ENCODE assay signal across 14 cellular contexts in the genomic region with DNA sequence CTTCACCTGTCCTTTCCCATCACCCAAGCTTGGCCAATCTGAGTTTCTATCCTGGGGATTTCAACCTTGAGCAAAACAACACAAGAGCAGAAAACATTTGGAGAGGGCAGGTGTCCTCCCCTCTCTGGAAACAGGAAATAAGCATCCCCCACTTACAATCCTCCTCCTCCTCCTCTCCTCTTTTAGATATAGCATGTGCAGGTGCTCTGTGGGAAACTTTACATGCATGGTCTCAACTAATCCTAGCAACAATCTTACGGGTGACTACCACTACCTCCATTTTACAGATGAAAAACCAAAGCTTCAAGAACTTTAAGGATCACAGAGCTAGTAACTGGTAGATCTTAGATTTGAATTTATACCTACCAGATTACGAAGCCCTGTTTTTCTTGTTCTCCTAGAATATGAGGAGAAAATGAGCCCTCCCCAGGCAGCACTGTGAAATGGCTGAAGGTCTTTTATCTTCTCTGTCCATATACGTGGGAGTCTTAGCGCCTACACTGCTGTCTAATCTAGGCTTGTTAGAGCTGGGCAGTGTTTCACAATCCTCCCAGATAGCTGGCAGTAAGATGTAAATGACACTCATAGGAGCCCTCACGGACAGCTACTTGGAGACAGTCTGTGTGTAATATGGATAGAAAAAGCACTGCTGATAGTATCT.
DNase-seq lines count a peak whose midpoint lies in the region; ATAC-seq, FAIRE-seq and TF ChIP-seq lines count a peak whose summit lies in the region.
"Had no signal": no experiment of that assay in that cellular context is flagged by ENCODE, and none has a peak within 500 bp of the region (broad histone marks: within the 10 kb centered on the region; RNA-seq: fewer than 3 reads in every experiment).

No MANE protein-coding gene starts in this region.

- SMC1A ChIA-PET in GM12878 (lab: Charles Lee; ENCODE audit: uncharacterized antibody, unreplicated experiment), result interaction anchor here (1.0 kb wide), 2 partner anchors 14 to 103 kb away, joined by 3 read pairs; no protein-coding TSS in a partner anchor

- H3K36me3 ChIP-seq in DND-41 (ENCODE audit: insufficient read depth, low read length) (no peaks in the 10 kb centered on the region), GM12878 (ENCODE audit: control insufficient read depth in 2 of 2, insufficient read depth in 2 of 2, low read length in 1 of 2) (peaks cover 0 to 3% of the 10 kb centered on the region in 2 experiments; a peak in 3 of 4 replicates), lower lobe of right lung (no peaks in the 10 kb centered on the region), tibial artery (no peaks in the 10 kb centered on the region)

- no TSS peak for BruUV-seq in GM12878 (replicated peaks; lab: Mats Ljungman, UMichigan)

- 64% methylated on average over 5 of the region's 5 CpGs for WGBS in GM12878 (ENCODE audit: insufficient coverage, insufficient replicate concordance, low lambda C conversion rate, missing lambda C conversion rate)

- peaks cover 3% of the 10 kb centered on the region for H3K27me3 ChIP-seq in DND-41 (ENCODE audit: insufficient read depth, low read length, poor library complexity)
- no peaks in the 10 kb centered on the region for H3K27me3 ChIP-seq in GM12878 (replicated peaks in 1 of 2; ENCODE audit: control insufficient read depth in 2 of 2, insufficient read depth in 2 of 2, low read length in 1 of 2)
- no peaks in the 10 kb centered on the region for H3K27me3 ChIP-seq in lower lobe of right lung (ENCODE audit: low read depth)
- H3K27me3 ChIP-seq in tibial artery, result no peaks in the 10 kb centered on the region
- H3K27me3 ChIP-seq: body of pancreas had no signal

- intact Hi-C loops in GM12878 (cut with micrococcal nuclease; ENCODE audit: unreplicated experiment) (loop anchor here (10.0 kb wide), 1 partner anchor 599 kb away; no protein-coding TSS in a partner anchor), lower lobe of right lung (cut with DNase I) (no loop called here), tibial artery (cut with DNase I; ENCODE audit: low total_unique reads) (no loop called here)

- peak; percentile 47 for DNase-seq in DND-41
- peak; percentile 25 for DNase-seq in NAMALWA (ENCODE audit: low spot score)
- no peak for DNase-seq in GM12878 (ENCODE audit: low read depth, low spot score)
- no peak for DNase-seq in lower lobe of right lung
- DNase-seq in tibial artery, result no peak
- DNase-seq in activated naive CD4-positive, alpha-beta T cell treated with Interleukin-2 at 50 U/mL for 16 hours, result no peak
- DNase-seq in A172 (ENCODE audit: low spot score), result no peak
- DNase-seq: body of pancreas; CD4-positive, CD25-positive, alpha-beta regulatory T cell; hypothalamus; NCI-H2227 treated with DMSO at 0.1 percent for 48 hours; SHP77 treated with DMSO at 0.1 percent for 48 hours had no signal

- H3K9ac ChIP-seq in DND-41 (ENCODE audit: low read depth, low read length) (peak overlapping the region; percentile 32), GM12878 (ENCODE audit: control insufficient read depth, insufficient read depth, low read length) (no peak overlapping the region)
- H3K9ac ChIP-seq: parathyroid adenoma had no signal

- H4K20me1 ChIP-seq in DND-41 (ENCODE audit: insufficient read depth, low read length), result no peaks in the 10 kb centered on the region
- no peaks in the 10 kb centered on the region for H4K20me1 ChIP-seq in GM12878 (ENCODE audit: control insufficient read depth, insufficient read depth)

- H3K4me1 ChIP-seq in DND-41 (ENCODE audit: insufficient read depth, low read length) (peaks cover 68% of the 10 kb centered on the region), GM12878 (ENCODE audit: control insufficient read depth, insufficient read depth, low read length) (peaks cover 34% of the 10 kb centered on the region), lower lobe of right lung (peaks cover 18% of the 10 kb centered on the region), tibial artery (no peaks in the 10 kb centered on the region)
- H3K4me1 ChIP-seq: body of pancreas, parathyroid adenoma had no signal

- H3K4me2 ChIP-seq in DND-41 (ENCODE audit: insufficient read depth, low read length) (peak overlapping the region; percentile 14; the same call in 1 of the 2 replicates), GM12878 (ENCODE audit: control insufficient read depth, insufficient read depth) (no peak overlapping the region; the same call in 1 of the 2 replicates)

- H2AFZ ChIP-seq in DND-41 (ENCODE audit: low read depth, low read length), result 0 out of 2 replicates have a peak overlapping the region, but pooled peaks have one; percentile 14
- H2AFZ ChIP-seq in GM12878 (ENCODE audit: control insufficient read depth, low read depth, low read length), result no peak overlapping the region
- H2AFZ ChIP-seq: parathyroid adenoma had no signal

- H3K9me3 ChIP-seq in DND-41 (ENCODE audit: insufficient read depth, low read length, severe bottlenecking) (no peaks in the 10 kb centered on the region), GM12878 (replicated peaks; ENCODE audit: control insufficient read depth, insufficient read depth, low read length) (no peaks in the 10 kb centered on the region), lower lobe of right lung (no peaks in the 10 kb centered on the region), tibial artery (no peaks in the 10 kb centered on the region)
- H3K9me3 ChIP-seq: body of pancreas had no signal

- H3K4me3 ChIP-seq in DND-41 (ENCODE audit: low read depth in 1 of 2, low read length in 2 of 2) (no peak overlapping the region), GM12878 (no peak overlapping the region), lower lobe of right lung (no peak overlapping the region), tibial artery (no peak overlapping the region)
- H3K4me3 ChIP-seq: body of pancreas had no signal

- no peak for TF ChIP-seq RAD21 in GM12878 (IDR thresholded peaks at IDR 0.05; ENCODE audit: insufficient read depth, low read depth, low read length)

- FAIRE-seq in GM12878 (lab: Jason Lieb, UNC), result no peak

- RAD21 ChIA-PET in GM12878 (lab: Charles Lee; ENCODE audit: unreplicated experiment), result interaction anchor here (0.8 kb wide), 1 partner anchor 15 kb away, joined by 3 read pairs; no protein-coding TSS in a partner anchor

- no peaks in the 10 kb centered on the region for H3K79me2 ChIP-seq in DND-41 (ENCODE audit: insufficient read depth, low read length)
- no peaks in the 10 kb centered on the region for H3K79me2 ChIP-seq in GM12878 (ENCODE audit: control insufficient read depth, insufficient read depth, low read length)
- H3K79me2 ChIP-seq: parathyroid adenoma had no signal

- ATAC-seq in DND-41 (ENCODE audit: insufficient read depth, low read depth), result peak; percentile 68
- ATAC-seq in GM12878, result no peak
- peak; percentile 24 to 39 for ATAC-seq in lower lobe of right lung
- no peak for ATAC-seq in GM21723 (IDR thresholded peaks at IDR 0.05; ENCODE audit: unreplicated experiment)
- ATAC-seq: body of pancreas had no signal

- in situ Hi-C loops in GM12878 (cut with MboI), result no loop called here

- TF ChIP-seq EP300 in GM12878 (IDR thresholded peaks at IDR 0.05; ENCODE audit: borderline replicate concordance in 1 of 2, control insufficient read depth in 1 of 2, low read depth in 2 of 2, low read length in 2 of 2), result no peak

- POLR2A ChIA-PET in GM12878 (lab: Charles Lee), result no interaction called here

- CTCF ChIA-PET in GM12878 (lab: Yijun Ruan, JAX), result no interaction called here

- no peak for TF ChIP-seq CTCF in DND-41 (IDR thresholded peaks at IDR 0.05; ENCODE audit: borderline replicate concordance, extremely low read depth, low read length, poor library complexity, severe bottlenecking)
- TF ChIP-seq CTCF in GM12878 (IDR thresholded peaks at IDR 0.05 in 2 of 3, conservative IDR thresholded peaks at IDR 0.05 in 1 of 3; ENCODE audit: control insufficient read depth in 2 of 3, extremely low read depth in 1 of 3, insufficient read depth in 1 of 3, low read depth in 3 of 3, low read length in 3 of 3), result no peak
- TF ChIP-seq CTCF in lower lobe of right lung (IDR thresholded peaks at IDR 0.05), result no peak
- TF ChIP-seq CTCF in tibial artery (IDR thresholded peaks at IDR 0.05), result no peak

- TF ChIP-seq POLR2A in GM12878 (IDR thresholded peaks at IDR 0.05; ENCODE audit: low read depth, low read length), result no peak

- H3K27ac ChIP-seq in DND-41 (ENCODE audit: low read length) (peak overlapping the region; percentile 86), GM12878 (ENCODE audit: control insufficient read depth, insufficient read depth) (no peak overlapping the region), lower lobe of right lung (no peak overlapping the region), tibial artery (no peak overlapping the region)
- H3K27ac ChIP-seq: body of pancreas, parathyroid adenoma had no signal

TF ChIP-seq in GM12878, 131 proteins besides CTCF, POLR2A, EP300 and RAD21 (continues in another document):
- TF ChIP-seq, protein P1, sequence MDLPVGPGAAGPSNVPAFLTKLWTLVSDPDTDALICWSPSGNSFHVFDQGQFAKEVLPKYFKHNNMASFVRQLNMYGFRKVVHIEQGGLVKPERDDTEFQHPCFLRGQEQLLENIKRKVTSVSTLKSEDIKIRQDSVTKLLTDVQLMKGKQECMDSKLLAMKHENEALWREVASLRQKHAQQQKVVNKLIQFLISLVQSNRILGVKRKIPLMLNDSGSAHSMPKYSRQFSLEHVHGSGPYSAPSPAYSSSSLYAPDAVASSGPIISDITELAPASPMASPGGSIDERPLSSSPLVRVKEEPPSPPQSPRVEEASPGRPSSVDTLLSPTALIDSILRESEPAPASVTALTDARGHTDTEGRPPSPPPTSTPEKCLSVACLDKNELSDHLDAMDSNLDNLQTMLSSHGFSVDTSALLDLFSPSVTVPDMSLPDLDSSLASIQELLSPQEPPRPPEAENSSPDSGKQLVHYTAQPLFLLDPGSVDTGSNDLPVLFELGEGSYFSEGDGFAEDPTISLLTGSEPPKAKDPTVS (IDR thresholded peaks at IDR 0.05; ENCODE audit: low read depth, low read length), result no peak

Comparison
In these comparisons a context has a peak if more than half of its experiments do, and no peak if none do; other contexts are left out.
1. ATAC-seq: peak in DND-41 (single experiment) and lower lobe of right lung (2 of 2); none in GM12878 (single experiment) and GM21723 (single experiment).
2. DNase-seq: peak in DND-41 (single experiment) and NAMALWA (single experiment); none in GM12878 (single experiment), lower lobe of right lung (single experiment), tibial artery (0 of 2), activated naive CD4-positive, alpha-beta T cell treated with Interleukin-2 at 50 U/mL for 16 hours (single experiment) and A172 (single experiment).